Comparison of ENCODE assay signal across 11 cellular contexts in the genomic region with DNA sequence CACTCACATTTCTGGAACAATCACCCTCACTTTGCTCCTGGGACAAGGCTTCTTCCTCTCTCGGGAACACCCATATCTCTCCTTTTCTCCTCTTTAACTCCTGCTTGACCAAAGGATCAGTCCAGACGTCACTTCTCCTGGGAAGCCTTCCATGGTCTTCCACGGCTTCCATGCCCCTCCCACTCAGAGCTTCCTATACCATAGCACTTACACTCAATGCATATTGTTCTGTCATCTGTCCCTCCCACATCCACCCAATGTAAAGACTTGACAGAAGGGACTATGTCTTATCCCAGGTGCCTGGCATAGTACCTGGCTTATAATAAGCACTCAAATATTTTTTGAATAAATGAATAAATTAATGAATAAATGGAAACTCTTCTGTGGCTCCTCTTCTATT. TPM values are rescaled to one million over a fixed set of nuclear protein-coding genes. Genes with fewer than 3 reads are reported as not detected.
DNase-seq lines count a peak whose midpoint lies in the region; ATAC-seq, FAIRE-seq and TF ChIP-seq lines count a peak whose summit lies in the region.
"Had no signal": no experiment of that assay in that cellular context is flagged by ENCODE, and none has a peak within 500 bp of the region (broad histone marks: within the 10 kb centered on the region; RNA-seq: fewer than 3 reads in every experiment).

No MANE protein-coding gene starts in this region.

- H3K4me3 ChIP-seq in WERI-Rb-1 (ENCODE audit: low read depth, low read length): no peak overlapping the region

- DNase-seq in WERI-Rb-1 (peak; percentile 8), natural killer cell (no peak), GM19239 (ENCODE audit: insufficient read length, low spot score) (no peak), amniotic stem cell (lab: John Stamatoyannopoulos, UW) (no peak), AG08395 (ENCODE audit: low spot score) (no peak), COR-L47 (lab: John Stamatoyannopoulos, UW) (no peak)
- DNase-seq: GOT3; stimulated activated CD8-positive, alpha-beta memory T cell treated with anti-CD3 and anti-CD28 coated beads, Interleukin-4, amount 100 ng/mL, for 48 hours; T-helper 9 cell had no signal

- H3K4me1 Mint-ChIP-seq in natural killer cell: peaks cover 38 to 49% of the 10 kb centered on the region in 2 donors

- no peaks in the 10 kb centered on the region for H3K27me3 ChIP-seq in WERI-Rb-1 (ENCODE audit: insufficient read depth, low read depth, severe bottlenecking)

- no peaks in the 10 kb centered on the region for H3K9me3 ChIP-seq in WERI-Rb-1 (ENCODE audit: severe bottlenecking)

- intact Hi-C loops in natural killer cell (cut with micrococcal nuclease): no loop called here

- no peaks in the 10 kb centered on the region for H3K9me3 Mint-ChIP-seq in natural killer cell

- ATAC-seq in GM18909 (IDR thresholded peaks at IDR 0.05; ENCODE audit: poor library complexity, unreplicated experiment) (peak; percentile 10), GM21737 (IDR thresholded peaks at IDR 0.05; ENCODE audit: unreplicated experiment) (peak; percentile 5), natural killer cell (peak in 2 of 3 donors; percentile 15 to 27)

- FAIRE-seq in GM19239 (lab: Jason Lieb, UNC): no peak

- no peaks in the 10 kb centered on the region for H3K36me3 Mint-ChIP-seq in natural killer cell

- no peak overlapping the region for H3K27ac ChIP-seq in WERI-Rb-1

- peaks cover 11 to 16% of the 10 kb centered on the region in 2 donors for H3K27me3 Mint-ChIP-seq in natural killer cell (ENCODE audit: low read depth in 2 of 2)

- peak overlapping the region; percentile 86 to 94 for H3K27ac Mint-ChIP-seq in natural killer cell

- no peaks in the 10 kb centered on the region for H3K36me3 ChIP-seq in WERI-Rb-1

- H3K4me3 Mint-ChIP-seq in natural killer cell: peak overlapping the region; percentile 89

- TF ChIP-seq CTCF in WERI-Rb-1 (IDR thresholded peaks at IDR 0.05; ENCODE audit: low read depth, low read length) (no peak), natural killer cell (IDR thresholded peaks at IDR 0.05) (no peak)

RNA-seq across cellular contexts. Expression of a gene that starts 28.2 kb away (rescaled TPM):
- under 1 TPM in 2 of 3 donors, not detected in 1; 0.14 to 0.30 TPM for total RNA-seq in natural killer cell
